Comparison of ENCODE assay signal across 22 cellular contexts in genomic region chr16:84080813-84081212, GRCh38. TPM values are rescaled to one million over a fixed set of nuclear protein-coding genes. Genes with fewer than 3 reads are reported as not detected.
"Had no signal": no experiment of that assay in that cellular context is flagged by ENCODE, and none has a peak within 500 bp of the region (broad histone marks: within the 10 kb centered on the region; RNA-seq: fewer than 3 reads in every experiment).

No MANE protein-coding gene starts in this region.

- H3K4me3 ChIP-seq: esophagus muscularis mucosa, stomach, upper lobe of left lung had no signal

- DNase-seq: activated CD4-positive, alpha-beta T cell treated with anti-CD3 and anti-CD28 coated beads, Interleukin-2, amount 10 ng/mL, durations not matched to agents 24 days and 14 days; activated CD8-positive, alpha-beta memory T cell treated with anti-CD3 and anti-CD28 coated beads, Interleukin-2, amount 50 U/mL, for 4 hours; activated effector memory CD4-positive, alpha-beta T cell treated with Interleukin-2 at 50 U/mL for 16 hours; activated naive CD4-positive, alpha-beta T cell treated with anti-CD3 and anti-CD28 coated beads, Interleukin-2, amount 10 ng/mL, durations not matched to agents 7 days and 5 days; activated T-cell treated with anti-CD3 and anti-CD28 coated beads, Interleukin-2, amount 50 U/mL, for 4 hours; cerebellar nuclear complex; effector CD4-positive, alpha-beta T cell; mesendoderm; natural killer cell; retina; stimulated activated CD4-positive, alpha-beta T cell treated with anti-CD3 and anti-CD28 coated beads, Interleukin-2, amount 100 ng/mL, for 24 hours; stomach; T-helper 1 cell; T-helper 9 cell had no signal

- H3K4me1 ChIP-seq: parathyroid adenoma had no signal

- H3K27ac ChIP-seq: esophagus muscularis mucosa, parathyroid adenoma, stomach, upper lobe of left lung had no signal

- H3K27ac Mint-ChIP-seq: activated CD4-positive, alpha-beta T cell treated with anti-CD3 and anti-CD28 coated beads, Interleukin-2, amount 10 ng/mL, durations not matched to agents 24 days and 14 days; activated naive CD4-positive, alpha-beta T cell treated with anti-CD3 and anti-CD28 coated beads, Interleukin-2, amount 10 ng/mL, durations not matched to agents 7 days and 5 days; natural killer cell had no signal

- H3K27me3 ChIP-seq: esophagus muscularis mucosa, stomach, upper lobe of left lung had no signal

- H3K9ac ChIP-seq: parathyroid adenoma had no signal

- H3K9me3 ChIP-seq: esophagus muscularis mucosa, stomach, upper lobe of left lung had no signal

- ATAC-seq: activated T-cell treated with anti-CD3 and anti-CD28 coated beads, Interleukin-2, amount 50 U/mL, for 4 hours; natural killer cell had no signal

- H3K4me3 Mint-ChIP-seq: activated CD4-positive, alpha-beta T cell treated with anti-CD3 and anti-CD28 coated beads, Interleukin-2, amount 10 ng/mL, durations not matched to agents 24 days and 14 days; activated naive CD4-positive, alpha-beta T cell treated with anti-CD3 and anti-CD28 coated beads, Interleukin-2, amount 10 ng/mL, durations not matched to agents 7 days and 5 days; activated T-cell treated with anti-CD3 and anti-CD28 coated beads, Interleukin-2, amount 50 U/mL, for 4 hours; natural killer cell had no signal

- H2AFZ ChIP-seq: parathyroid adenoma had no signal

- H3K27me3 Mint-ChIP-seq: activated CD4-positive, alpha-beta T cell treated with anti-CD3 and anti-CD28 coated beads, Interleukin-2, amount 10 ng/mL, durations not matched to agents 24 days and 14 days; activated naive CD4-positive, alpha-beta T cell treated with anti-CD3 and anti-CD28 coated beads, Interleukin-2, amount 10 ng/mL, durations not matched to agents 7 days and 5 days had no signal

- H3K9me3 Mint-ChIP-seq: activated CD4-positive, alpha-beta T cell treated with anti-CD3 and anti-CD28 coated beads, Interleukin-2, amount 10 ng/mL, durations not matched to agents 24 days and 14 days; activated naive CD4-positive, alpha-beta T cell treated with anti-CD3 and anti-CD28 coated beads, Interleukin-2, amount 10 ng/mL, durations not matched to agents 7 days and 5 days; activated T-cell treated with anti-CD3 and anti-CD28 coated beads, Interleukin-2, amount 50 U/mL, for 4 hours; natural killer cell had no signal

RNA-seq across cellular contexts. Expression of gene SLC38A8, which starts 38.2 kb away (rescaled TPM):
- total RNA-seq: activated CD4-positive, alpha-beta T cell treated with anti-CD3 and anti-CD28 coated beads, Interleukin-2, amount 10 ng/mL, durations not matched to agents 24 days and 14 days; activated T-cell treated with anti-CD3 and anti-CD28 coated beads, Interleukin-2, amount 50 U/mL, for 4 hours; bronchial epithelial cell; endothelial cell of umbilical vein; esophagus muscularis mucosa; lower leg skin; natural killer cell; skeletal muscle tissue; stomach; temporal lobe; upper lobe of left lung had no signal
- polyA plus RNA-seq: endothelial cell of umbilical vein had no signal
